Comparison of ENCODE assay signal across 22 cellular contexts in genomic region chr15:49212897-49213296, GRCh38. TPM values are rescaled to one million over a fixed set of nuclear protein-coding genes. Genes with fewer than 3 reads are reported as not detected.
DNase-seq lines count a peak whose midpoint lies in the region; ATAC-seq and TF ChIP-seq lines count a peak whose summit lies in the region.
"Had no signal": no experiment of that assay in that cellular context is flagged by ENCODE, and none has a peak within 500 bp of the region (broad histone marks: within the 10 kb centered on the region; RNA-seq: fewer than 3 reads in every experiment).

No MANE protein-coding gene starts in this region.

- intact Hi-C loops in MCF 10A (cut with micrococcal nuclease) = no loop called here
- intact Hi-C loops in breast epithelium (cut with DNase I; ENCODE audit: low total_unique reads) = no loop called here
- intact Hi-C loops in left colon (cut with DNase I, micrococcal nuclease) = no loop called here

- no TSS peak for BruUV-seq in MCF 10A (replicated peaks; lab: Mats Ljungman, UMichigan)

- CTCF ChIA-PET in MCF 10A (lab: Yijun Ruan, JAX) = no interaction called here

- H3K27ac Mint-ChIP-seq in MCF 10A (ENCODE audit: low read depth, unreplicated experiment) = peak overlapping the region; percentile 4
- H3K27ac Mint-ChIP-seq: CD14-positive monocyte; CD4-positive, alpha-beta T cell; HFFc6 had no signal

- peak; percentile 31 for ATAC-seq in left colon
- ATAC-seq in HG03469 (IDR thresholded peaks at IDR 0.05; ENCODE audit: unreplicated experiment) = no peak
- ATAC-seq: A549 had no signal

- H3K4me3 Mint-ChIP-seq in MCF 10A (ENCODE audit: unreplicated experiment) = no peak overlapping the region
- H3K4me3 Mint-ChIP-seq: CD14-positive monocyte; CD4-positive, alpha-beta T cell; CD8-positive, alpha-beta memory T cell; HFFc6 had no signal

- peaks cover 26% of the 10 kb centered on the region for H3K4me1 Mint-ChIP-seq in MCF 10A (ENCODE audit: insufficient read depth, unreplicated experiment)
- H3K4me1 Mint-ChIP-seq: CD14-positive monocyte had no signal

- H3K9me3 ChIP-seq in breast epithelium = peaks cover 4 to 18% of the 10 kb centered on the region in 2 donors
- H3K9me3 ChIP-seq: A549, BE2C had no signal

- peaks cover 63% of the 10 kb centered on the region for H3K36me3 Mint-ChIP-seq in MCF 10A (ENCODE audit: insufficient read depth, unreplicated experiment)

- no peaks in the 10 kb centered on the region for H3K36me3 ChIP-seq in breast epithelium
- H3K36me3 ChIP-seq: BE2C had no signal

- H3K27me3 ChIP-seq in breast epithelium = no peaks in the 10 kb centered on the region
- H3K27me3 ChIP-seq: BE2C; BLaER1 treated with 17β-estradiol and CSF1 and Interleukin-3, amounts not matched to agents 10 nM and 100 nM had no signal

- no peak overlapping the region for H3K4me3 ChIP-seq in breast epithelium
- H3K4me3 ChIP-seq: A549; BLaER1 treated with 17β-estradiol and CSF1 and Interleukin-3, amounts not matched to agents 10 nM and 100 nM; HAP-1 had no signal

- in situ Hi-C loops in SK-MEL-5 (cut with HindIII; ENCODE audit: low pct_unique_long_range_greater_than_20kb, low sequenced_read_pairs) = no loop called here

- peaks cover 28% of the 10 kb centered on the region for H3K9me3 Mint-ChIP-seq in MCF 10A (ENCODE audit: unreplicated experiment)

- POLR2A ChIA-PET in MCF 10A (lab: Yijun Ruan, JAX) = no interaction called here

- TF ChIP-seq CTCF in MCF 10A (IDR thresholded peaks at IDR 0.05; ENCODE audit: unreplicated experiment) (no peak), breast epithelium (IDR thresholded peaks at IDR 0.05) (no peak)

- H3K27me3 Mint-ChIP-seq in MCF 10A (ENCODE audit: insufficient read depth, unreplicated experiment) = no peaks in the 10 kb centered on the region
- H3K27me3 Mint-ChIP-seq: CD4-positive, alpha-beta T cell; CD8-positive, alpha-beta memory T cell had no signal

- TF ChIP-seq POLR2A in breast epithelium (IDR thresholded peaks at IDR 0.05) = no peak

- no peaks in the 10 kb centered on the region for H3K4me1 ChIP-seq in breast epithelium
- H3K4me1 ChIP-seq: A549, BE2C had no signal

- no peak overlapping the region for H3K27ac ChIP-seq in breast epithelium
- H3K27ac ChIP-seq: A549; BLaER1 treated with 17β-estradiol and CSF1 and Interleukin-3, amounts not matched to agents 10 nM and 100 nM had no signal

- DNase-seq in MCF 10A (ENCODE audit: unreplicated experiment) (no peak), breast epithelium (ENCODE audit: low spot score in 2 of 2) (no peak), SK-MEL-5 (ENCODE audit: low read depth, low spot score) (peak; percentile 19), left colon (no peak), midbrain (lab: John Stamatoyannopoulos, UW) (no peak), NCI-H524 (lab: John Stamatoyannopoulos, UW) (no peak)
- DNase-seq: 8988T; ACHN; AML-193; BE2C; CD4-positive, alpha-beta T cell; CD8-positive, alpha-beta memory T cell; DMS 273 treated with DMSO at 0.1 percent for 48 hours; DMS79 treated with DMSO at 0.1 percent for 48 hours; GF-D8; GOT3; HFFc6 had no signal

RNA-seq across cellular contexts. Expression of gene GALK2, which starts 42.9 kb away (rescaled TPM):
- total RNA-seq in MCF 10A (2022) (41.6 and 43.5 TPM in 2 replicates), breast epithelium (10 to 100 TPM; 26.2 to 69.5 (median 64.1) TPM), left colon (10 to 100 TPM; 34.9 to 38.5 TPM)
- total RNA-seq in SK-MEL-5 (2014; rRNA removed; shearing (Covaris generic)) = 60.9 and 62.4 TPM in 2 replicates
- 26.6 and 37.0 TPM in 2 replicates for polyA plus RNA-seq in SK-MEL-5 (2015; cell fraction: cytosol; rRNA removed)
- polyA plus RNA-seq in SK-MEL-5 (2015; cell fraction: nucleus; rRNA removed) = 23.3 and 34.9 TPM in 2 replicates

RNA-seq across cellular contexts. Expression of gene COPS2, which starts 57.5 kb away (rescaled TPM):
- total RNA-seq in MCF 10A (2022) (123 and 132 TPM in 2 replicates), breast epithelium (10 to 100 TPM; 59.3 to 96.8 (median 75.5) TPM), left colon (10 to 100 TPM; 44.3 to 48.1 TPM)
- 83.3 and 88.8 TPM in 2 replicates for total RNA-seq in SK-MEL-5 (2014; rRNA removed; shearing (Covaris generic))
- 49.9 and 67.8 TPM in 2 replicates for polyA plus RNA-seq in SK-MEL-5 (2015; cell fraction: cytosol; rRNA removed)
- polyA plus RNA-seq in SK-MEL-5 (2015; cell fraction: nucleus; rRNA removed) = 33.3 and 52.4 TPM in 2 replicates
